ENCODE assay signal across 26 cellular contexts in the genomic region with DNA sequence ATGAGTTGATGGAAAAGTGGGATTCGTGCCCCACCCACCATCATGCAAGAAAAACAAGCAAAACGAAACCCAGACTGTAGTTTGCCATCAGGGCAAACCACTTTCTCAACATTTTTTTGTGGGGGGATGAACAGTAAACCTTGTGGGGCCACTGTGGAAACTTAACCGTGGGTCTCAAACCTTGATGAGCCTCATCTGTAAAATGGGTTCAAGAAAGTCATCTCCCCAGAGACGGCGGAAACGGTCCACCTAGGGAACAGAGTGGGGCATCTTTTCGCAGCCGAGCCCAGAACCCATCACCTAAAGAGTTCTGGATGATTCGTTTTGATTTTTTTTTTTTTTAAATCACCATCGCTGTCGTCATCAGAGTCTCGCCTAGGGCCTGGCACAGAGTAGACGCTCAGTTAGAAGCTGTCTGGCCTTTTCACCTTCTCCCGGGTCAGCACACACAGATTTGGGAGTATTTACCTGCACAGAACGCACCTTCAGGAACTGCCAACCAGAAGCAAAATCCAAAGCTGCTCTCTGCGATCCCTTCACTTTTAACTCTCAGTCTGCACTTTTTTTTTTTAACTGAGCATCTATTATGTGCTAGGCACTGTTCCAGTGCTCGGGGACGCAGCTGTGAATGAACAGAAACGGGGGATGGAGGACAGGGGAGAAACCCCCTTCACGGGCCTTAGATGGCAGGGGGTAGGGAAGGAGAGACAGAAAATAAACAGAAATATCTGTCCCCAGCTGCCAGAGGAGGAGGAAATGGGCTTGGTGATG.
DNase-seq lines count a peak whose midpoint lies in the region; ATAC-seq, FAIRE-seq and TF ChIP-seq lines count a peak whose summit lies in the region.
"Had no signal": no experiment of that assay in that cellular context is flagged by ENCODE, and none has a peak within 500 bp of the region (broad histone marks: within the 10 kb centered on the region; RNA-seq: fewer than 3 reads in every experiment).

No MANE protein-coding gene starts in this region.

- H4K5ac ChIP-seq in mesendoderm (ENCODE audit: low read length): no peak overlapping the region

- no peaks in the 10 kb centered on the region for H4K20me1 ChIP-seq in HepG2 (ENCODE audit: insufficient read depth, low read length)
- no peaks in the 10 kb centered on the region for H4K20me1 ChIP-seq in astrocyte (ENCODE audit: insufficient read depth, low read length)
- H4K20me1 ChIP-seq: BLaER1 treated with 17β-estradiol and CSF1 and Interleukin-3, amounts not matched to agents 10 nM and 100 nM had no signal

- DNase-seq in HepG2 (ENCODE audit: low spot score) (no peak), right lobe of liver (no peak), astrocyte (ENCODE audit: low read depth) (no peak), mesenchymal stem cell (no peak), tibial artery (no peak), NCI-H2081 (lab: John Stamatoyannopoulos, UW) (no peak), mesendoderm (no peak)
- DNase-seq: 8988T; ACHN; AML-193; BE2C; CD4-positive, alpha-beta T cell; CD8-positive, alpha-beta memory T cell; DMS 273 treated with DMSO at 0.1 percent for 48 hours; DMS79; EL; GDM1; HCEC 1CT had no signal

- H2BK5ac ChIP-seq in mesenchymal stem cell (ENCODE audit: low read depth, low read length, poor library complexity, severe bottlenecking): no peak overlapping the region
- no peak overlapping the region for H2BK5ac ChIP-seq in mesendoderm (ENCODE audit: low read length)

- H2BK12ac ChIP-seq in mesenchymal stem cell (ENCODE audit: low read length in 2 of 2): no peak overlapping the region

- TF ChIP-seq CTCF in HepG2 (CRISPR knock-in tag; IDR thresholded peaks at IDR 0.05): no peak
- TF ChIP-seq CTCF in right lobe of liver (IDR thresholded peaks at IDR 0.05): no peak
- no peak for TF ChIP-seq CTCF in astrocyte (IDR thresholded peaks at IDR 0.05; ENCODE audit: insufficient read depth, low read depth, low read length)
- no peak for TF ChIP-seq CTCF in tibial artery (IDR thresholded peaks at IDR 0.05)

- WGBS in HepG2 (ENCODE audit: low lambda C conversion rate): 42% methylated on average over 20 of the region's 20 CpGs
- 74% methylated on average over 13 of the region's 20 CpGs for WGBS in right lobe of liver (ENCODE audit: insufficient coverage, low coverage, low lambda C conversion rate, missing lambda C conversion rate)
- WGBS in mesenchymal stem cell: 77% methylated on average over 18 of the region's 20 CpGs
- WGBS in mesendoderm (ENCODE audit: extremely low coverage, insufficient coverage, low lambda C conversion rate): no CpG with 5 or more reads among the region's 20 CpGs

- TF ChIP-seq POLR2A in HepG2 (IDR thresholded peaks at IDR 0.05; ENCODE audit: insufficient read depth in 1 of 2, low read depth in 2 of 2, low read length in 2 of 2): no peak
- TF ChIP-seq POLR2A in right lobe of liver (IDR thresholded peaks at IDR 0.05): no peak

- no peak for TF ChIP-seq RAD21 in HepG2 (CRISPR knock-in tag; IDR thresholded peaks at IDR 0.05)

- in situ Hi-C loops in HepG2 (cut with HindIII; ENCODE audit: extremely low pct_ligation_motif_present, low pct_unique_long_range_greater_than_20kb): no loop called here

- no peak overlapping the region for H4K91ac ChIP-seq in mesenchymal stem cell (ENCODE audit: low read length)

- H3K79me2 ChIP-seq in HepG2 (ENCODE audit: insufficient read depth, low read length) (no peaks in the 10 kb centered on the region), astrocyte (ENCODE audit: insufficient read depth, low read length) (no peaks in the 10 kb centered on the region), mesendoderm (ENCODE audit: control insufficient read depth, insufficient read depth, low read length) (no peaks in the 10 kb centered on the region)

- intact Hi-C loops in HepG2 (cut with micrococcal nuclease; ENCODE audit: unreplicated experiment): no loop called here
- intact Hi-C loops in right lobe of liver (cut with DNase I): no loop called here
- intact Hi-C loops in tibial artery (cut with DNase I; ENCODE audit: low total_unique reads): no loop called here

- peak overlapping the region; percentile 27 for H3K4me3 Mint-ChIP-seq in astrocyte (ENCODE audit: unreplicated experiment)
- H3K4me3 Mint-ChIP-seq: CD14-positive monocyte; CD4-positive, alpha-beta T cell; CD8-positive, alpha-beta memory T cell; GM23338 had no signal

- H3K36me3 Mint-ChIP-seq in astrocyte (ENCODE audit: low read depth, unreplicated experiment): no peaks in the 10 kb centered on the region
- H3K36me3 Mint-ChIP-seq: CD14-positive monocyte; CD8-positive, alpha-beta memory T cell had no signal

- peaks cover 23% of the 10 kb centered on the region for H3K27me3 Mint-ChIP-seq in astrocyte (ENCODE audit: low read depth, unreplicated experiment)

- H3K36me3 ChIP-seq in HepG2 (replicated peaks in 1 of 2; ENCODE audit: control insufficient read depth in 1 of 2, insufficient read depth in 2 of 2, low read length in 2 of 2): no peaks in the 10 kb centered on the region
- H3K36me3 ChIP-seq in right lobe of liver: no peaks in the 10 kb centered on the region
- H3K36me3 ChIP-seq in astrocyte (ENCODE audit: insufficient read depth, low read length): no peaks in the 10 kb centered on the region
- H3K36me3 ChIP-seq in mesenchymal stem cell (ENCODE audit: control insufficient read depth in 1 of 2, insufficient read depth in 2 of 2, low read depth in 1 of 2, low read length in 2 of 2): no peaks in the 10 kb centered on the region
- no peaks in the 10 kb centered on the region for H3K36me3 ChIP-seq in tibial artery
- H3K36me3 ChIP-seq in mesendoderm (ENCODE audit: control insufficient read depth, insufficient read depth, low read length): no peaks in the 10 kb centered on the region
- H3K36me3 ChIP-seq: BE2C; BLaER1 treated with 17β-estradiol and CSF1 and Interleukin-3, amounts not matched to agents 10 nM and 100 nM had no signal

- no peak overlapping the region for H2AFZ ChIP-seq in HepG2 (ENCODE audit: low read length)
- no peak overlapping the region for H2AFZ ChIP-seq in astrocyte (ENCODE audit: low read depth, low read length)
- H2AFZ ChIP-seq in mesenchymal stem cell (ENCODE audit: low read depth, low read length): no peak overlapping the region
- H2AFZ ChIP-seq: GM23338 had no signal

- H3K4me3 ChIP-seq in HepG2 (replicated peaks in 1 of 3; ENCODE audit: insufficient read depth in 1 of 3, low read depth in 2 of 3, low read length in 3 of 3) (no peak overlapping the region), right lobe of liver (no peak overlapping the region), astrocyte (ENCODE audit: insufficient read depth, low read depth, low read length) (no peak overlapping the region), mesenchymal stem cell (ENCODE audit: insufficient read depth in 1 of 2, low read depth in 1 of 2, low read length in 2 of 2) (no peak overlapping the region), tibial artery (no peak overlapping the region), mesendoderm (ENCODE audit: low read length) (no peak overlapping the region)
- H3K4me3 ChIP-seq: A549; BLaER1 treated with 17β-estradiol and CSF1 and Interleukin-3, amounts not matched to agents 10 nM and 100 nM; GM12878; GM23338 had no signal

- H3K56ac ChIP-seq in mesendoderm (ENCODE audit: low read length): no peak overlapping the region

- no peak for FAIRE-seq in HepG2 (lab: Jason Lieb, UNC)
- no peak for FAIRE-seq in astrocyte (lab: Jason Lieb, UNC)
- FAIRE-seq: A549, D721Med, GM12878, GM19239, H54 had no signal

- H3K79me1 ChIP-seq in mesenchymal stem cell (replicated peaks; ENCODE audit: low read length, poor library complexity, severe bottlenecking) (no peaks in the 10 kb centered on the region), mesendoderm (ENCODE audit: low read length) (no peaks in the 10 kb centered on the region)

- TF ChIP-seq EP300 in HepG2 (IDR thresholded peaks at IDR 0.05; ENCODE audit: low read depth in 2 of 2, low read length in 2 of 2) (no peak), HepG2 (CRISPR knock-in tag; IDR thresholded peaks at IDR 0.05; ENCODE audit: borderline replicate concordance) (no peak)

- H2BK120ac ChIP-seq in mesenchymal stem cell (ENCODE audit: low read depth, low read length) (no peak overlapping the region), mesendoderm (ENCODE audit: low read depth, low read length) (no peak overlapping the region)

- H2AK5ac ChIP-seq in mesenchymal stem cell (ENCODE audit: low read length, severe bottlenecking) (no peak overlapping the region), mesendoderm (ENCODE audit: low read length) (no peak overlapping the region)

- H3K9ac ChIP-seq in HepG2 (ENCODE audit: insufficient read depth, low read depth, low read length) (no peak overlapping the region), astrocyte (ENCODE audit: low read length) (no peak overlapping the region), mesenchymal stem cell (ENCODE audit: low read length) (no peak overlapping the region), mesendoderm (ENCODE audit: low read length) (no peak overlapping the region)
- H3K9ac ChIP-seq: BLaER1 treated with 17β-estradiol and CSF1 and Interleukin-3, amounts not matched to agents 10 nM and 100 nM had no signal

- no peak overlapping the region for H3K27ac ChIP-seq in HepG2 (ENCODE audit: extremely low read length, insufficient read depth, low read length)
- no peak overlapping the region for H3K27ac ChIP-seq in right lobe of liver
- no peak overlapping the region for H3K27ac ChIP-seq in astrocyte (ENCODE audit: low read depth, low read length)
- no peak overlapping the region for H3K27ac ChIP-seq in mesenchymal stem cell (ENCODE audit: low read length, poor library complexity, severe bottlenecking)
- H3K27ac ChIP-seq in tibial artery: no peak overlapping the region
- no peak overlapping the region for H3K27ac ChIP-seq in mesendoderm (ENCODE audit: low read depth, low read length)
- H3K27ac ChIP-seq: A549; BLaER1 treated with 17β-estradiol and CSF1 and Interleukin-3, amounts not matched to agents 10 nM and 100 nM had no signal

- H3K4me2 ChIP-seq in HepG2 (ENCODE audit: low read depth, low read length) (no peak overlapping the region), astrocyte (ENCODE audit: low read length) (no peak overlapping the region), mesenchymal stem cell (ENCODE audit: low read length, poor library complexity, severe bottlenecking) (no peak overlapping the region), mesendoderm (ENCODE audit: low read length) (no peak overlapping the region)
- H3K4me2 ChIP-seq: A549; BLaER1 treated with 17β-estradiol and CSF1 and Interleukin-3, amounts not matched to agents 10 nM and 100 nM; GM23338 had no signal

- no peak for ATAC-seq in HepG2
- ATAC-seq in right lobe of liver: no peak
- ATAC-seq: A549, GM12878, GM23338 had no signal

- H4K8ac ChIP-seq in mesenchymal stem cell (ENCODE audit: low read length) (no peak overlapping the region), mesendoderm (ENCODE audit: low read depth, low read length) (no peak overlapping the region)

- peaks cover 2% of the 10 kb centered on the region for H3K9me3 Mint-ChIP-seq in astrocyte (ENCODE audit: unreplicated experiment)
- H3K9me3 Mint-ChIP-seq: CD4-positive, alpha-beta T cell had no signal

- H3K23ac ChIP-seq in mesenchymal stem cell (ENCODE audit: low read length in 2 of 2) (no peak overlapping the region), mesendoderm (ENCODE audit: low read length) (no peak overlapping the region)

- H3K9me3 ChIP-seq in HepG2 (ENCODE audit: low read length) (no peaks in the 10 kb centered on the region), right lobe of liver (no peaks in the 10 kb centered on the region), astrocyte (ENCODE audit: insufficient read depth, low read depth, low read length) (no peaks in the 10 kb centered on the region), mesenchymal stem cell (ENCODE audit: control insufficient read depth, low read length) (no peaks in the 10 kb centered on the region), tibial artery (no peaks in the 10 kb centered on the region)
- H3K9me3 ChIP-seq: A549, BE2C had no signal

- no peak overlapping the region for H3K4ac ChIP-seq in mesenchymal stem cell (ENCODE audit: low read depth in 1 of 2, low read length in 2 of 2)
- H3K4ac ChIP-seq in mesendoderm (ENCODE audit: low read depth, low read length): no peak overlapping the region

- POLR2A ChIA-PET in HepG2 (lab: Yijun Ruan, JAX): no interaction called here

- H3K4me1 ChIP-seq in HepG2 (ENCODE audit: insufficient read depth, low read length) (peaks cover 36% of the 10 kb centered on the region), right lobe of liver (peaks cover 0 to 20% (median 3%) of the 10 kb centered on the region in 4 donors), astrocyte (ENCODE audit: insufficient read depth, low read length) (no peaks in the 10 kb centered on the region), mesenchymal stem cell (ENCODE audit: control insufficient read depth, insufficient read depth, low read depth, low read length) (peaks cover 4% of the 10 kb centered on the region), tibial artery (peaks cover 0 to 3% (median 0%) of the 10 kb centered on the region in 4 donors), mesendoderm (ENCODE audit: control insufficient read depth, low read depth, low read length) (no peaks in the 10 kb centered on the region)
- H3K4me1 ChIP-seq: A549, BE2C had no signal

- no peak overlapping the region for H3K27ac Mint-ChIP-seq in astrocyte (ENCODE audit: unreplicated experiment)
- H3K27ac Mint-ChIP-seq: CD14-positive monocyte; CD4-positive, alpha-beta T cell; CD8-positive, alpha-beta memory T cell; GM23338 had no signal

- no peak overlapping the region for H3K18ac ChIP-seq in mesenchymal stem cell (ENCODE audit: low read depth in 1 of 2, low read length in 2 of 2)
- H3K18ac ChIP-seq in mesendoderm (ENCODE audit: low read length): no peak overlapping the region

- CTCF ChIA-PET in HepG2 (lab: Yijun Ruan, JAX; ENCODE audit: low intra/inter-chr PET ratio, low total read pairs): no interaction called here

- H3K27me3 ChIP-seq in HepG2 (ENCODE audit: control insufficient read depth in 1 of 2, insufficient read depth in 2 of 2, low read length in 2 of 2): peaks cover 3 to 26% of the 10 kb centered on the region in 2 experiments; a peak in 4 of 5 replicates
- H3K27me3 ChIP-seq in right lobe of liver: no peaks in the 10 kb centered on the region
- no peaks in the 10 kb centered on the region for H3K27me3 ChIP-seq in astrocyte (ENCODE audit: insufficient read depth, low read length)
- H3K27me3 ChIP-seq in mesenchymal stem cell (ENCODE audit: control insufficient read depth in 1 of 2, insufficient read depth in 1 of 2, low read length in 2 of 2): peaks cover 34 to 68% of the 10 kb centered on the region in 2 experiments
- H3K27me3 ChIP-seq in tibial artery: peaks cover 0 to 71% of the 10 kb centered on the region in 2 donors
- no peaks in the 10 kb centered on the region for H3K27me3 ChIP-seq in mesendoderm (ENCODE audit: insufficient read depth, low read length, poor library complexity)

- BruUV-seq in HepG2 (replicated peaks; lab: Mats Ljungman, UMichigan): no TSS peak

- H3K4me1 Mint-ChIP-seq in astrocyte (ENCODE audit: low read depth, unreplicated experiment): no peaks in the 10 kb centered on the region
- H3K4me1 Mint-ChIP-seq: CD14-positive monocyte; CD8-positive, alpha-beta memory T cell had no signal

- H3K14ac ChIP-seq in mesenchymal stem cell (ENCODE audit: low read length in 2 of 2): no peak overlapping the region

- H2BK15ac ChIP-seq in mesenchymal stem cell (ENCODE audit: low read depth, poor library complexity, severe bottlenecking) (peak overlapping the region; percentile 48), mesendoderm (replicated peaks; ENCODE audit: low read depth) (no peak overlapping the region)
